1 cellular context compared by ENCODE assay signal in the genomic region with DNA sequence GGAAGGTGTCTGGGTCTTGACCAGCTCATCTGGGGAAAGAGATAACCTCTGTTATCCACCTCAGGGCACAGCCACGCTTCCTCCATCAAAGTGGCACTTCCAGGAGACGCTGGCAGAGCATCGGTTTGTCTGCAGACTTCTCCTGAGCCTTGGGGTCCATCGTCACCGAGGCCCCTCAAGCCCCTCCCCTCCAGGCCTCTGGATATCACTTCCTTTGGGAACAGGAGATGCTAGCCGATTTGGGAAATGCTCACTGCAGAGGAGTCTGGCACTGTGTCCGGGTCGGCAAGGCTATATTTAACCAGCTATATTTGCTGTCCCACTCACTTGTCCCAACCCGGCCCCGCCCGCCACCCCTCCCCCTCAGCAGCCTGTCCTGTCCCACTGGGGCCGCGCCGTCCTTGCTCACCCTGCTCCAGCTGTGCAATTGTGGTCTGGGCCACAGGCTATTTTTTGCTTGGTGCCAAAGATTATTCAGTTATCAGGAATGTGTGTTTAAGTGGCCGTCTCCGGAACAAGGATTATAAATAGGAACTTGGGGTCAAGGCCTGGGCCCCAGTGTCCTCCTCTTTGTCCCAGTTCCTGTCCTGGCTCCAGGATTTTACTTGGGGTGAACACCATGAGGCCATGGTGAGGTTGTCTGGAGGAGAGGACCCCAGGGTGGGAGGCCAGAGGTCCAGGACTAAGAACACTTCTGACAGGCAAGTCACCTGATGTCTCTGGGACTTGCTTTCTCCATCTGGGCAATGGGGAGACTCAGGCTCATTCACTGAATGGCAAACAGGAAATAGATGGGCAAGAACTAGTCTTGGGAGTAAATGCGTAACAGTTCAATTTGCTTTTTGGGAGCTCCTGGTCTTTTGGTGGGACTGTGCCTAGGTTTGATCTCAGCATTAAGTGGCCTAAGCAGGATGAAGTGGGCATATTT.
A peak's percentile ranks its signal among the peaks of the same experiment; 100 is the strongest.
TF ChIP-seq lines count a peak whose summit lies in the region.

No MANE protein-coding gene starts in this region.

TF ChIP-seq in HCT116, 20 proteins besides CTCF, POLR2A, EP300 and RAD21 (continued from another document):
- TF ChIP-seq, protein P1, sequence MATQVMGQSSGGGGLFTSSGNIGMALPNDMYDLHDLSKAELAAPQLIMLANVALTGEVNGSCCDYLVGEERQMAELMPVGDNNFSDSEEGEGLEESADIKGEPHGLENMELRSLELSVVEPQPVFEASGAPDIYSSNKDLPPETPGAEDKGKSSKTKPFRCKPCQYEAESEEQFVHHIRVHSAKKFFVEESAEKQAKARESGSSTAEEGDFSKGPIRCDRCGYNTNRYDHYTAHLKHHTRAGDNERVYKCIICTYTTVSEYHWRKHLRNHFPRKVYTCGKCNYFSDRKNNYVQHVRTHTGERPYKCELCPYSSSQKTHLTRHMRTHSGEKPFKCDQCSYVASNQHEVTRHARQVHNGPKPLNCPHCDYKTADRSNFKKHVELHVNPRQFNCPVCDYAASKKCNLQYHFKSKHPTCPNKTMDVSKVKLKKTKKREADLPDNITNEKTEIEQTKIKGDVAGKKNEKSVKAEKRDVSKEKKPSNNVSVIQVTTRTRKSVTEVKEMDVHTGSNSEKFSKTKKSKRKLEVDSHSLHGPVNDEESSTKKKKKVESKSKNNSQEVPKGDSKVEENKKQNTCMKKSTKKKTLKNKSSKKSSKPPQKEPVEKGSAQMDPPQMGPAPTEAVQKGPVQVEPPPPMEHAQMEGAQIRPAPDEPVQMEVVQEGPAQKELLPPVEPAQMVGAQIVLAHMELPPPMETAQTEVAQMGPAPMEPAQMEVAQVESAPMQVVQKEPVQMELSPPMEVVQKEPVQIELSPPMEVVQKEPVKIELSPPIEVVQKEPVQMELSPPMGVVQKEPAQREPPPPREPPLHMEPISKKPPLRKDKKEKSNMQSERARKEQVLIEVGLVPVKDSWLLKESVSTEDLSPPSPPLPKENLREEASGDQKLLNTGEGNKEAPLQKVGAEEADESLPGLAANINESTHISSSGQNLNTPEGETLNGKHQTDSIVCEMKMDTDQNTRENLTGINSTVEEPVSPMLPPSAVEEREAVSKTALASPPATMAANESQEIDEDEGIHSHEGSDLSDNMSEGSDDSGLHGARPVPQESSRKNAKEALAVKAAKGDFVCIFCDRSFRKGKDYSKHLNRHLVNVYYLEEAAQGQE (IDR thresholded peaks at IDR 0.05; ENCODE audit: low read depth) = no peak
- TF ChIP-seq, protein P2, sequence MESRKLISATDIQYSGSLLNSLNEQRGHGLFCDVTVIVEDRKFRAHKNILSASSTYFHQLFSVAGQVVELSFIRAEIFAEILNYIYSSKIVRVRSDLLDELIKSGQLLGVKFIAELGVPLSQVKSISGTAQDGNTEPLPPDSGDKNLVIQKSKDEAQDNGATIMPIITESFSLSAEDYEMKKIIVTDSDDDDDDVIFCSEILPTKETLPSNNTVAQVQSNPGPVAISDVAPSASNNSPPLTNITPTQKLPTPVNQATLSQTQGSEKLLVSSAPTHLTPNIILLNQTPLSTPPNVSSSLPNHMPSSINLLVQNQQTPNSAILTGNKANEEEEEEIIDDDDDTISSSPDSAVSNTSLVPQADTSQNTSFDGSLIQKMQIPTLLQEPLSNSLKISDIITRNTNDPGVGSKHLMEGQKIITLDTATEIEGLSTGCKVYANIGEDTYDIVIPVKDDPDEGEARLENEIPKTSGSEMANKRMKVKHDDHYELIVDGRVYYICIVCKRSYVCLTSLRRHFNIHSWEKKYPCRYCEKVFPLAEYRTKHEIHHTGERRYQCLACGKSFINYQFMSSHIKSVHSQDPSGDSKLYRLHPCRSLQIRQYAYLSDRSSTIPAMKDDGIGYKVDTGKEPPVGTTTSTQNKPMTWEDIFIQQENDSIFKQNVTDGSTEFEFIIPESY (IDR thresholded peaks at IDR 0.05; ENCODE audit: extremely low read depth, insufficient replicate concordance, low read length) = no peak
- TF ChIP-seq SP1 (IDR thresholded peaks at IDR 0.05; ENCODE audit: low read depth) (peak; percentile 76), EZH2phosphoT487 (IDR thresholded peaks at IDR 0.05; ENCODE audit: borderline replicate concordance) (no peak), ZNF274 (IDR thresholded peaks at IDR 0.05; ENCODE audit: low read depth, low read length) (no peak), CBX3 (IDR thresholded peaks at IDR 0.05; ENCODE audit: low read depth) (no peak), EZH2 (IDR thresholded peaks at IDR 0.05) (no peak), POLR2AphosphoS5 (IDR thresholded peaks at IDR 0.05; ENCODE audit: low read depth, low read length) (peak; percentile 39; the same call in 1 of the 2 replicates), TCF7L2 (IDR thresholded peaks at IDR 0.05; ENCODE audit: borderline replicate concordance, extremely low read depth, insufficient read depth, insufficient read length) (no peak), SIN3A (IDR thresholded peaks at IDR 0.05; ENCODE audit: low read depth) (no peak)
- TF ChIP-seq, protein P3, sequence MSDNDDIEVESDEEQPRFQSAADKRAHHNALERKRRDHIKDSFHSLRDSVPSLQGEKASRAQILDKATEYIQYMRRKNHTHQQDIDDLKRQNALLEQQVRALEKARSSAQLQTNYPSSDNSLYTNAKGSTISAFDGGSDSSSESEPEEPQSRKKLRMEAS (IDR thresholded peaks at IDR 0.05) = 0 out of 2 replicates have a peak, but pooled peaks have one; percentile 25
TF ChIP-seq in HCT116: peak in this region for 5.
